In genomic region chr18:39841133-39842041, GRCh38 we compare ENCODE assay signal across 8 cellular contexts.
DNase-seq lines count a peak whose midpoint lies in the region; ATAC-seq and TF ChIP-seq lines count a peak whose summit lies in the region.

No MANE protein-coding gene starts in this region.

- no peaks in the 10 kb centered on the region for H3K9me3 ChIP-seq in right cardiac atrium (ENCODE audit: control insufficient read depth, low read length)
- H3K9me3 ChIP-seq in prostate gland = no peaks in the 10 kb centered on the region

- TF ChIP-seq CTCF in prostate gland (IDR thresholded peaks at IDR 0.05) = peak in 2 of 4 experiments; percentile 26 to 30

- H3K4me3 ChIP-seq in right cardiac atrium (ENCODE audit: low read length) (peak overlapping the region; percentile 23), prostate gland (peak overlapping the region; percentile 19 to 23)

- intact Hi-C loops in right cardiac atrium (cut with DNase I) = no loop called here
- intact Hi-C loops in prostate gland (cut with DNase I) = no loop called here

- H3K4me1 ChIP-seq in right cardiac atrium (ENCODE audit: control insufficient read depth, insufficient read depth, low read length) (no peaks in the 10 kb centered on the region), prostate gland (replicated peaks) (peaks cover 4% of the 10 kb centered on the region)

- H3K36me3 ChIP-seq in prostate gland = no peaks in the 10 kb centered on the region

- TF ChIP-seq POLR2A in prostate gland (IDR thresholded peaks at IDR 0.05) = no peak

- H3K27ac ChIP-seq in right cardiac atrium (ENCODE audit: low read length) (no peak overlapping the region), prostate gland (no peak overlapping the region)

- WGBS in right cardiac atrium = 4% methylated on average over 46 of the region's 46 CpGs
- 2% methylated on average over 46 of the region's 46 CpGs for WGBS in prostate gland

- H3K27me3 ChIP-seq in right cardiac atrium (ENCODE audit: control insufficient read depth, insufficient read depth) (no peaks in the 10 kb centered on the region), prostate gland (replicated peaks; ENCODE audit: insufficient read depth) (no peaks in the 10 kb centered on the region)

- DNase-seq in DMS114 treated with DMSO at 0.1 percent for 48 hours (lab: John Stamatoyannopoulos, UW; ENCODE audit: unreplicated experiment) (peak; percentile 51), NCI-H1930 (lab: John Stamatoyannopoulos, UW) (peak; percentile 66 to 71), amygdala (lab: John Stamatoyannopoulos, UW) (peak in 55 of 56 donors; percentile 6 to 77 (median 45)), right cardiac atrium (peak; percentile 44 to 86 (median 83)), prostate gland (ENCODE audit: low spot score) (peak; percentile 39), MV-4-11 (lab: John Stamatoyannopoulos, UW) (no peak), NCI-H1048 (lab: John Stamatoyannopoulos, UW) (no peak)

- ATAC-seq in right cardiac atrium = peak; percentile 80 to 87
- no peak for ATAC-seq in HG02678 (IDR thresholded peaks at IDR 0.05; ENCODE audit: unreplicated experiment)

Comparison
In these comparisons a context has a peak if more than half of its experiments do, and no peak if none do; other contexts are left out.
1. DNase-seq: peak in DMS114 treated with DMSO at 0.1 percent for 48 hours (single experiment), NCI-H1930 (2 of 2), amygdala (55 of 56), right cardiac atrium (3 of 3) and prostate gland (single experiment); none in MV-4-11 (single experiment) and NCI-H1048 (single experiment).